Comparison of ENCODE assay signal across 8 cellular contexts in genomic region chr3:170178631-170179030, GRCh38. TPM values are rescaled to one million over a fixed set of nuclear protein-coding genes. Genes with fewer than 3 reads are reported as not detected.
DNase-seq lines count a peak whose midpoint lies in the region; ATAC-seq and TF ChIP-seq lines count a peak whose summit lies in the region.

No MANE protein-coding gene starts in this region.

- DNase-seq in PC-3 (no peak), middle frontal gyrus (ENCODE audit: extremely low spot score, low spot score) (no peak), DMS153 treated with DMSO at 0.1 percent for 48 hours (lab: John Stamatoyannopoulos, UW; ENCODE audit: unreplicated experiment) (no peak), mucosa of gallbladder (ENCODE audit: low spot score) (no peak), hypothalamus (lab: John Stamatoyannopoulos, UW) (no peak)
- DNase-seq in activated naive CD4-positive, alpha-beta T cell treated with anti-CD3 and anti-CD28 coated beads, Interleukin-2, amount 50 U/mL, for 72 hours (ENCODE audit: low spot score in 2 of 2) = peak in 1 of 2 donors; percentile 22
- DNase-seq in stimulated activated CD4-positive, alpha-beta T cell treated with anti-CD3 and anti-CD28 coated beads, Interleukin-2, amount 100 ng/mL, for 4 hours (ENCODE audit: low read depth) = peak; percentile 26

- H4K20me1 ChIP-seq in PC-3 (ENCODE audit: low read length) = 0 out of 2 replicates have a peak, but pooled peaks cover 5% of the 10 kb centered on the region

- H3K4me3 ChIP-seq in PC-3 (ENCODE audit: low read length) = peak overlapping the region; percentile 75

- H3K27ac Mint-ChIP-seq in activated naive CD4-positive, alpha-beta T cell treated with anti-CD3 and anti-CD28 coated beads, Interleukin-2, amount 50 U/mL, for 72 hours = peak overlapping the region in 1 of 2 donors; percentile 99

- peaks cover 21 to 45% of the 10 kb centered on the region in 2 donors for H3K36me3 Mint-ChIP-seq in activated naive CD4-positive, alpha-beta T cell treated with anti-CD3 and anti-CD28 coated beads, Interleukin-2, amount 50 U/mL, for 72 hours

- POLR2A ChIA-PET in PC-3 (lab: Charles Lee; ENCODE audit: unreplicated experiment) = interaction anchor here (0.6 kb wide), 1 partner anchor 44 kb away, joined by 3 read pairs; no protein-coding TSS in a partner anchor

- intact Hi-C loops in PC-3 (cut with micrococcal nuclease) = no loop called here

- no peaks in the 10 kb centered on the region for H3K9me3 ChIP-seq in PC-3 (ENCODE audit: low read length)

- H3K9me3 Mint-ChIP-seq in activated naive CD4-positive, alpha-beta T cell treated with anti-CD3 and anti-CD28 coated beads, Interleukin-2, amount 50 U/mL, for 72 hours = no peaks in the 10 kb centered on the region

- ATAC-seq in GM18867 (IDR thresholded peaks at IDR 0.05; ENCODE audit: unreplicated experiment) (peak; percentile 33), PC-3 (no peak)
- peak; percentile 21 to 29 for ATAC-seq in activated naive CD4-positive, alpha-beta T cell treated with anti-CD3 and anti-CD28 coated beads, Interleukin-2, amount 50 U/mL, for 72 hours

- no peak overlapping the region for H2AFZ ChIP-seq in PC-3 (ENCODE audit: low read length)

- peak overlapping the region; percentile 93 for H3K4me2 ChIP-seq in PC-3 (ENCODE audit: low read length)

- H3F3A ChIP-seq in PC-3 (ENCODE audit: low read length, unreplicated experiment) = no peaks in the 10 kb centered on the region

- no peak for TF ChIP-seq CTCF in PC-3 (conservative IDR thresholded peaks at IDR 0.05; ENCODE audit: low read depth, low read length)

- CTCF ChIA-PET in PC-3 (lab: Charles Lee) = no interaction called here

- H3K9me2 ChIP-seq in PC-3 (replicated peaks; ENCODE audit: low read length) = no peaks in the 10 kb centered on the region

- peaks cover 50% of the 10 kb centered on the region for H3K79me2 ChIP-seq in PC-3 (ENCODE audit: low read length)

- H3K9ac ChIP-seq in PC-3 (ENCODE audit: low read length) = no peak overlapping the region

- no peak overlapping the region for H3K27ac ChIP-seq in PC-3 (ENCODE audit: low read length)

- H3K4me1 ChIP-seq in PC-3 (ENCODE audit: insufficient read depth, low read length) = peaks cover 16% of the 10 kb centered on the region

- H3K27me3 ChIP-seq in PC-3 (ENCODE audit: low read length) = no peaks in the 10 kb centered on the region

- H3K36me3 ChIP-seq in PC-3 (ENCODE audit: low read depth, low read length) = peaks cover 31% of the 10 kb centered on the region

- no TSS peak for BruUV-seq in PC-3 (replicated peaks; lab: Mats Ljungman, UMichigan)

RNA-seq across cellular contexts. Expression of gene PHC3, which starts 2.9 kb away (rescaled TPM):
- total RNA-seq in PC-3 (2014; rRNA removed) (7.5 and 16.2 TPM in 2 replicates), mucosa of gallbladder (76.5 TPM)
- 10 to 100 TPM; 62.0 to 85.5 TPM for total RNA-seq in activated naive CD4-positive, alpha-beta T cell treated with anti-CD3 and anti-CD28 coated beads, Interleukin-2, amount 50 U/mL, for 72 hours

RNA-seq across cellular contexts. Expression of gene PRKCI, which starts 43.6 kb away (rescaled TPM):
- total RNA-seq in PC-3 (2014; rRNA removed) (39.5 and 42.2 TPM in 2 replicates), mucosa of gallbladder (25.2 TPM)
- total RNA-seq in activated naive CD4-positive, alpha-beta T cell treated with anti-CD3 and anti-CD28 coated beads, Interleukin-2, amount 50 U/mL, for 72 hours = 10 to 100 TPM; 24.5 to 34.0 TPM
